In genomic region chrX:16573781-16574180, GRCh38 we compare ENCODE assay signal across 19 cellular contexts.
A peak's percentile ranks its signal among the peaks of the same experiment; 100 is the strongest.
DNase-seq lines count a peak whose midpoint lies in the region; ATAC-seq, FAIRE-seq and TF ChIP-seq lines count a peak whose summit lies in the region.
"Had no signal": no experiment of that assay in that cellular context is flagged by ENCODE, and none has a peak within 500 bp of the region (broad histone marks: within the 10 kb centered on the region; RNA-seq: fewer than 3 reads in every experiment).

No MANE protein-coding gene starts in this region.

- no peaks in the 10 kb centered on the region for H3K36me3 ChIP-seq in OCI-LY7 (ENCODE audit: insufficient read depth, low read length)
- H3K36me3 ChIP-seq: cardiac muscle cell, transverse colon had no signal

- H4K20me1 ChIP-seq in OCI-LY7 (ENCODE audit: insufficient read depth, low read length) (no peaks in the 10 kb centered on the region), H9 (ENCODE audit: control insufficient read depth, insufficient read depth, insufficient read length) (no peaks in the 10 kb centered on the region)

- BruUV-seq in OCI-LY7 (replicated peaks; lab: Mats Ljungman, UMichigan), result no TSS peak

- TF ChIP-seq EP300 in A549 (IDR thresholded peaks at IDR 0.05), result no peak

- 0 out of 7 replicates have a peak overlapping the region, but pooled peaks of 1 of the 3 experiments have one; percentile 33 for H3K27ac Mint-ChIP-seq in H9
- H3K27ac Mint-ChIP-seq: activated B cell treated with CpG ODN at 0.5 μM for 24 hours; naive thymus-derived CD4-positive, alpha-beta T cell had no signal

- H3K9me3 Mint-ChIP-seq in H9, result peaks cover 13% of the 10 kb centered on the region in 2 experiments
- H3K9me3 Mint-ChIP-seq: activated B cell treated with CpG ODN at 0.5 μM for 24 hours had no signal

- no peaks in the 10 kb centered on the region for H3K9me2 ChIP-seq in OCI-LY7 (ENCODE audit: insufficient read depth, low read length)

- H3K4me1 Mint-ChIP-seq in H9, result peaks cover 32 to 53% of the 10 kb centered on the region in 2 experiments
- H3K4me1 Mint-ChIP-seq: activated B cell treated with CpG ODN at 0.5 μM for 24 hours had no signal

- H3K4me2 ChIP-seq in A549 (no peak overlapping the region), OCI-LY7 (ENCODE audit: low read length) (no peak overlapping the region), H9 (ENCODE audit: insufficient read depth, insufficient read length, low read length) (no peak overlapping the region)

- no peak overlapping the region for H4K8ac ChIP-seq in H9 (replicated peaks; ENCODE audit: insufficient read length, low read depth, low read length)

- POLR2A ChIA-PET in A549 (lab: Yijun Ruan, JAX), result no interaction called here
- POLR2A ChIA-PET in OCI-LY7 (lab: Charles Lee), result no interaction called here

- no peak overlapping the region for H3K4me3 ChIP-seq in A549
- no peak overlapping the region for H3K4me3 ChIP-seq in OCI-LY7 (ENCODE audit: low read depth, low read length, poor library complexity, severe bottlenecking)
- H3K4me3 ChIP-seq: cardiac muscle cell, transverse colon had no signal

- H3K9ac ChIP-seq in H9 (ENCODE audit: extremely low read depth, insufficient read length, low read length), result no peak overlapping the region

- H2BK12ac ChIP-seq in H9 (ENCODE audit: insufficient read length, low read depth, low read length), result no peak overlapping the region

- no peak overlapping the region for H2BK5ac ChIP-seq in H9 (ENCODE audit: insufficient read length, low read length)

- no peak overlapping the region for H2AK5ac ChIP-seq in H9 (ENCODE audit: insufficient read length, low read length)

- H2BK120ac ChIP-seq in H9 (ENCODE audit: low read depth, low read length, poor library complexity, severe bottlenecking), result no peak overlapping the region

- peaks cover 31 to 37% (median 34%) of the 10 kb centered on the region in 3 experiments for H3K36me3 Mint-ChIP-seq in H9 (ENCODE audit: insufficient read depth in 1 of 3, low read depth in 3 of 3)
- H3K36me3 Mint-ChIP-seq: naive thymus-derived CD4-positive, alpha-beta T cell had no signal

- no peak overlapping the region for H3T11ph ChIP-seq in H9 (ENCODE audit: low read length)

- 21% methylated on average over 1 of the region's 1 CpG for WGBS in A549 (ENCODE audit: missing lambda C conversion rate)
- no CpG with 5 or more reads among the region's 1 CpG for WGBS in H9 (ENCODE audit: extremely low coverage, insufficient read length, low lambda C conversion rate)

- H3K27me3 Mint-ChIP-seq in H9 (ENCODE audit: low read depth), result no peaks in the 10 kb centered on the region
- H3K27me3 Mint-ChIP-seq: activated B cell treated with CpG ODN at 0.5 μM for 24 hours; naive thymus-derived CD4-positive, alpha-beta T cell had no signal

- H2AFZ ChIP-seq in OCI-LY7 (ENCODE audit: low read length) (no peak overlapping the region), H9 (ENCODE audit: low read length) (no peak overlapping the region)

- TF ChIP-seq CTCF in A549 (IDR thresholded peaks at IDR 0.05) (no peak), OCI-LY7 (conservative IDR thresholded peaks at IDR 0.05; ENCODE audit: low read length) (no peak), H9 (conservative IDR thresholded peaks at IDR 0.05) (no peak)

- H3K27ac ChIP-seq in A549 (no peak overlapping the region), OCI-LY7 (ENCODE audit: low read depth, low read length, poor library complexity, severe bottlenecking) (no peak overlapping the region), H9 (ENCODE audit: insufficient read length, low read depth, low read length) (no peak overlapping the region)
- H3K27ac ChIP-seq: cardiac muscle cell, transverse colon had no signal

- H3K79me1 ChIP-seq in H9 (ENCODE audit: insufficient read depth, low read depth, low read length, poor library complexity, severe bottlenecking), result no peaks in the 10 kb centered on the region

- H3K23me2 ChIP-seq in H9 (ENCODE audit: insufficient read length, low read depth, low read length, poor library complexity, severe bottlenecking), result peaks cover 3% of the 10 kb centered on the region

- no peak overlapping the region for H3K18ac ChIP-seq in H9 (ENCODE audit: insufficient read length, low read depth, low read length)

- no peak overlapping the region for H2BK20ac ChIP-seq in H9 (ENCODE audit: low read depth, low read length, poor library complexity, severe bottlenecking)

- H3K9me3 ChIP-seq in A549 (no peaks in the 10 kb centered on the region), OCI-LY7 (ENCODE audit: low read length) (no peaks in the 10 kb centered on the region), H9 (ENCODE audit: control insufficient read depth, low read depth, low read length) (no peaks in the 10 kb centered on the region)
- H3K9me3 ChIP-seq: transverse colon had no signal

- no peak overlapping the region for H3K14ac ChIP-seq in H9 (ENCODE audit: insufficient read depth, low read length)

- ATAC-seq in A549, result peak in 1 of 2 experiments; percentile 40; a peak in 1 of 6 replicates
- ATAC-seq: left lobe of liver; naive thymus-derived CD4-positive, alpha-beta T cell had no signal

- H3K4me1 ChIP-seq in A549 (no peaks in the 10 kb centered on the region), OCI-LY7 (ENCODE audit: insufficient read depth, low read length, poor library complexity, severe bottlenecking) (no peaks in the 10 kb centered on the region), H9 (ENCODE audit: insufficient read depth, low read length) (no peaks in the 10 kb centered on the region; the same call in 1 of the 2 replicates)
- H3K4me1 ChIP-seq: transverse colon had no signal

- no peak overlapping the region for H3K4ac ChIP-seq in H9 (ENCODE audit: low read depth, low read length)

- H3K23ac ChIP-seq in H9 (ENCODE audit: insufficient read length, low read depth, low read length), result no peak overlapping the region

- peak; percentile 56 for FAIRE-seq in A549 (lab: Jason Lieb, UNC)

- TF ChIP-seq POLR2A in A549 (IDR thresholded peaks at IDR 0.05; ENCODE audit: low read length), result no peak

- CTCF ChIA-PET in A549 (lab: Yijun Ruan, JAX), result no interaction called here
- CTCF ChIA-PET in OCI-LY7 (lab: Charles Lee; ENCODE audit: unreplicated experiment), result no interaction called here

- DNase-seq in A549 (ENCODE audit: low read depth in 1 of 2, low spot score in 1 of 2) (no peak), HCEC 1CT (peak; percentile 46), astrocyte of the hippocampus (ENCODE audit: low read depth, low spot score) (peak; percentile 11), hepatic stellate cell (ENCODE audit: low spot score) (peak; percentile 72), OCI-LY7 (ENCODE audit: low spot score) (no peak), H9 (no peak)
- no peak for DNase-seq in effector CD4-positive, alpha-beta T cell
- no peak for DNase-seq in stimulated activated CD4-positive, alpha-beta T cell treated with anti-CD3 and anti-CD28 coated beads, Interleukin-2, amount 100 ng/mL, for 48 hours
- DNase-seq: activated B cell treated with CpG ODN at 0.5 μM for 24 hours; activated naive CD4-positive, alpha-beta T cell treated with Interleukin-2 at 50 U/mL for 16 hours; DMS 273 treated with DMSO at 0.1 percent for 48 hours; hypothalamus; naive thymus-derived CD4-positive, alpha-beta T cell; NCI-H1694; NCI-H510A; stimulated activated CD4-positive, alpha-beta T cell treated with anti-CD3 and anti-CD28 coated beads, Interleukin-4, amount 100 ng/mL, for 1 hour; transverse colon had no signal

- H3K56ac ChIP-seq in H9 (ENCODE audit: insufficient read length, low read depth, low read length), result no peak overlapping the region

- TF ChIP-seq RAD21 in A549 (conservative IDR thresholded peaks at IDR 0.05 in 1 of 2, IDR thresholded peaks at IDR 0.05 in 1 of 2), result no peak

- H3K79me2 ChIP-seq in OCI-LY7 (ENCODE audit: insufficient read depth, low read depth, low read length) (no peaks in the 10 kb centered on the region), H9 (ENCODE audit: insufficient read depth, low read length) (no peaks in the 10 kb centered on the region)

- intact Hi-C loops in OCI-LY7 (cut with micrococcal nuclease; ENCODE audit: unreplicated experiment), result no loop called here

- H4K91ac ChIP-seq in H9 (ENCODE audit: insufficient read length, low read depth, low read length), result no peak overlapping the region

- no peak overlapping the region for H4K5ac ChIP-seq in H9 (ENCODE audit: insufficient read length, low read depth, low read length)

- no peaks in the 10 kb centered on the region for H3K27me3 ChIP-seq in H9 (ENCODE audit: insufficient read depth, low read length)
- H3K27me3 ChIP-seq: cardiac muscle cell, transverse colon had no signal

- no peak overlapping the region for H3K4me3 Mint-ChIP-seq in H9
- H3K4me3 Mint-ChIP-seq: activated B cell treated with CpG ODN at 0.5 μM for 24 hours; naive thymus-derived CD4-positive, alpha-beta T cell had no signal

- H2BK15ac ChIP-seq in H9 (ENCODE audit: low read depth, low read length), result no peak overlapping the region

TF ChIP-seq in A549, 52 proteins besides CTCF, POLR2A, EP300 and RAD21:
- TF ChIP-seq HDAC2 (IDR thresholded peaks at IDR 0.05), result no peak
- TF ChIP-seq SMC3 (IDR thresholded peaks at IDR 0.05), result no peak
- no peak for TF ChIP-seq TP53 (CRISPR knock-in tag; IDR thresholded peaks at IDR 0.05)
- no peak for TF ChIP-seq HEYL (CRISPR knock-in tag; IDR thresholded peaks at IDR 0.05)
- no peak for TF ChIP-seq USF2 (IDR thresholded peaks at IDR 0.05)
- TF ChIP-seq RARB (CRISPR knock-in tag; IDR thresholded peaks at IDR 0.05), result no peak
- no peak for TF ChIP-seq MAX (IDR thresholded peaks at IDR 0.05)
- TF ChIP-seq MAFK (IDR thresholded peaks at IDR 0.05; ENCODE audit: partially characterized antibody), result no peak
- TF ChIP-seq BCL3 (IDR thresholded peaks at IDR 0.05), result no peak

Comparison
In these comparisons a context has a peak if more than half of its experiments do, and no peak if none do; other contexts are left out.
1. DNase-seq: peak in HCEC 1CT (single experiment), astrocyte of the hippocampus (single experiment) and hepatic stellate cell (single experiment); none in A549 (0 of 2), OCI-LY7 (single experiment), effector CD4-positive, alpha-beta T cell (single experiment), stimulated activated CD4-positive, alpha-beta T cell treated with anti-CD3 and anti-CD28 coated beads, Interleukin-2, amount 100 ng/mL, for 48 hours (0 of 2) and H9 (single experiment).